ENCODE assay signal across 8 cellular contexts in genomic region chr10:132540456-132540855, GRCh38. TPM values are rescaled to one million over a fixed set of nuclear protein-coding genes. Genes with fewer than 3 reads are reported as not detected.
DNase-seq lines count a peak whose midpoint lies in the region; ATAC-seq and TF ChIP-seq lines count a peak whose summit lies in the region.

No MANE protein-coding gene starts in this region.

- ATAC-seq in RWPE2 (ENCODE audit: low read depth), result no peak

- peaks cover 3% of the 10 kb centered on the region for H3K36me3 Mint-ChIP-seq in endodermal cell (ENCODE audit: low read depth)
- peaks cover 32% of the 10 kb centered on the region for H3K36me3 Mint-ChIP-seq in Calu3 (ENCODE audit: insufficient read depth, unreplicated experiment)

- H3K9ac ChIP-seq in fibroblast of lung (ENCODE audit: insufficient read depth, low read length), result peak overlapping the region; percentile 16
- no peak overlapping the region for H3K9ac ChIP-seq in endodermal cell (ENCODE audit: extremely low read depth, low read length, poor library complexity, severe bottlenecking)

- TF ChIP-seq CTCF in RWPE2 (IDR thresholded peaks at IDR 0.05; ENCODE audit: poor library complexity, severe bottlenecking), result no peak
- TF ChIP-seq CTCF in fibroblast of lung (conservative IDR thresholded peaks at IDR 0.05 in 1 of 2, IDR thresholded peaks at IDR 0.05 in 1 of 2; ENCODE audit: low read depth in 1 of 2, low read length in 2 of 2), result peak; percentile 47 to 50
- TF ChIP-seq CTCF in prostate gland (IDR thresholded peaks at IDR 0.05), result no peak
- TF ChIP-seq CTCF in endodermal cell (conservative IDR thresholded peaks at IDR 0.05), result no peak
- TF ChIP-seq CTCF in Calu3 (IDR thresholded peaks at IDR 0.05; ENCODE audit: unreplicated experiment), result no peak

- H4K20me1 ChIP-seq in fibroblast of lung (ENCODE audit: control insufficient read depth, extremely low read depth, insufficient read depth, low read length), result no peaks in the 10 kb centered on the region

- CTCF ChIA-PET in Calu3 (lab: Charles Lee), result no interaction called here

- H3K4me3 ChIP-seq in RWPE2 (ENCODE audit: severe bottlenecking) (no peak overlapping the region), fibroblast of lung (replicated peaks in 1 of 4; ENCODE audit: control extremely low read depth in 1 of 4, insufficient read depth in 1 of 4, low read depth in 3 of 4, low read length in 4 of 4) (peak overlapping the region; percentile 35 to 91 (median 48)), prostate gland (no peak overlapping the region), endodermal cell (ENCODE audit: low read length) (no peak overlapping the region)

- no TSS peak for BruUV-seq in Calu3 (replicated peaks; lab: Mats Ljungman, UMichigan)

- WGBS in prostate gland, result 27% methylated on average over 12 of the region's 12 CpGs
- 54 to 75% methylated on average over 10 to 12 of the region's 12 CpGs for WGBS in endodermal cell (ENCODE audit: insufficient coverage in 1 of 2, insufficient read length in 1 of 2), 2 experiments

- no peaks in the 10 kb centered on the region for H3K4me1 ChIP-seq in RWPE2 (ENCODE audit: insufficient read depth, poor library complexity, severe bottlenecking)
- peaks cover 14% of the 10 kb centered on the region for H3K4me1 ChIP-seq in fibroblast of lung (ENCODE audit: control insufficient read depth, extremely low read depth, insufficient read depth, low read length)
- H3K4me1 ChIP-seq in prostate gland (replicated peaks), result peaks cover 13% of the 10 kb centered on the region
- peaks cover 2% of the 10 kb centered on the region for H3K4me1 ChIP-seq in endodermal cell (ENCODE audit: control insufficient read depth, insufficient read depth, low read length)

- TF ChIP-seq POLR2A in prostate gland (IDR thresholded peaks at IDR 0.05), result no peak

- peak overlapping the region; percentile 98 for H3K4me2 ChIP-seq in fibroblast of lung (ENCODE audit: extremely low read depth, insufficient read depth, low read length)

- H3K9me3 Mint-ChIP-seq in endodermal cell (no peaks in the 10 kb centered on the region), Calu3 (ENCODE audit: low read depth, unreplicated experiment) (no peaks in the 10 kb centered on the region)

- H3K27me3 Mint-ChIP-seq in endodermal cell (ENCODE audit: insufficient read depth) (peaks cover 3% of the 10 kb centered on the region), Calu3 (ENCODE audit: unreplicated experiment) (no peaks in the 10 kb centered on the region)

- no peaks in the 10 kb centered on the region for H3K36me3 ChIP-seq in RWPE2 (ENCODE audit: low read depth)
- no peaks in the 10 kb centered on the region for H3K36me3 ChIP-seq in fibroblast of lung (ENCODE audit: control insufficient read depth, insufficient read depth, low read length)
- no peaks in the 10 kb centered on the region for H3K36me3 ChIP-seq in prostate gland
- no peaks in the 10 kb centered on the region for H3K36me3 ChIP-seq in endodermal cell (ENCODE audit: control insufficient read depth, insufficient read depth, low read length)

- no peak overlapping the region for H3K27ac ChIP-seq in RWPE2 (ENCODE audit: poor library complexity, severe bottlenecking)
- peak overlapping the region; percentile 61 for H3K27ac ChIP-seq in fibroblast of lung (ENCODE audit: insufficient read depth, low read length)
- H3K27ac ChIP-seq in prostate gland, result peak overlapping the region; percentile 81 to 86
- H3K27ac ChIP-seq in endodermal cell (ENCODE audit: low read depth, low read length), result no peak overlapping the region

- H2AFZ ChIP-seq in fibroblast of lung (ENCODE audit: low read length), result no peak overlapping the region

- H3K27ac Mint-ChIP-seq in endodermal cell, result no peak overlapping the region
- H3K27ac Mint-ChIP-seq in Calu3 (ENCODE audit: unreplicated experiment), result no peak overlapping the region

- H3K9me3 ChIP-seq in RWPE2 (ENCODE audit: severe bottlenecking) (no peaks in the 10 kb centered on the region), fibroblast of lung (ENCODE audit: control insufficient read depth, insufficient read depth, low read depth, low read length) (no peaks in the 10 kb centered on the region), prostate gland (no peaks in the 10 kb centered on the region), endodermal cell (ENCODE audit: control insufficient read depth, low read length) (no peaks in the 10 kb centered on the region)

- H3K79me2 ChIP-seq in fibroblast of lung (ENCODE audit: control insufficient read depth, insufficient read depth, low read length), result peaks cover 66% of the 10 kb centered on the region

- H3K27me3 ChIP-seq in RWPE2 (ENCODE audit: insufficient read depth, poor library complexity, severe bottlenecking), result no peaks in the 10 kb centered on the region
- H3K27me3 ChIP-seq in fibroblast of lung (ENCODE audit: control insufficient read depth, insufficient read depth, low read length), result no peaks in the 10 kb centered on the region
- H3K27me3 ChIP-seq in prostate gland (replicated peaks; ENCODE audit: insufficient read depth), result no peaks in the 10 kb centered on the region
- H3K27me3 ChIP-seq in endodermal cell (ENCODE audit: control insufficient read depth, insufficient read depth, low read length, poor library complexity, severe bottlenecking), result no peaks in the 10 kb centered on the region

- intact Hi-C loops in prostate gland (cut with DNase I) (loop anchor here (2.0 to 5.0 kb wide), 2 partner anchors 37 to 92 kb away; no protein-coding TSS in a partner anchor), Calu3 (cut with micrococcal nuclease; ENCODE audit: unreplicated experiment) (no loop called here)

- DNase-seq in ELR (ENCODE audit: low read depth) (peak; percentile 68), RWPE2 (ENCODE audit: low spot score) (peak; percentile 41), fibroblast of lung (ENCODE audit: low read depth in 2 of 2) (peak; percentile 40 to 57), prostate gland (ENCODE audit: low spot score) (peak; percentile 36), mesenteric fat pad (ENCODE audit: low spot score) (no peak), cerebellar nuclear complex (lab: John Stamatoyannopoulos, UW) (no peak), endodermal cell (no peak), Calu3 (no peak)

- H3K4me3 Mint-ChIP-seq in endodermal cell (no peak overlapping the region), Calu3 (ENCODE audit: low read depth, unreplicated experiment) (no peak overlapping the region)

- peaks cover 41% of the 10 kb centered on the region for H3K4me1 Mint-ChIP-seq in endodermal cell
- peaks cover 7% of the 10 kb centered on the region for H3K4me1 Mint-ChIP-seq in Calu3 (ENCODE audit: low read depth, unreplicated experiment)

RNA-seq across cellular contexts. Expression of gene INPP5A, which starts 2.9 kb away (rescaled TPM):
- total RNA-seq in fibroblast of lung (21.1 and 24.6 TPM in 2 replicates), prostate gland (10 to 100 TPM; 49.5 to 83.3 TPM), mesenteric fat pad (30.5 TPM), endodermal cell (10 to 100 TPM; 20.7 to 26.7 TPM), Calu3 (2022) (16.5 and 16.6 TPM in 2 replicates)
- polyA plus RNA-seq in fibroblast of lung, result 36.3 and 39.9 TPM in 2 replicates
- 28.9 and 30.0 TPM in 2 replicates for polyA plus RNA-seq in fibroblast of lung (2012)
- polyA minus RNA-seq in fibroblast of lung (ENCODE audit: low replicate concordance), result 25.3 and 34.8 TPM in 2 replicates
- 21.7 TPM for polyA plus RNA-seq in endodermal cell (2013, experiment 1 of 2)
- 20.9 TPM for polyA plus RNA-seq in endodermal cell (2013, experiment 2 of 2)

Comparison
In these comparisons a context has a peak if more than half of its experiments do, and no peak if none do; other contexts are left out.
1. DNase-seq: peak in ELR (single experiment), RWPE2 (single experiment), fibroblast of lung (2 of 2) and prostate gland (single experiment); none in mesenteric fat pad (single experiment), cerebellar nuclear complex (0 of 2), endodermal cell (single experiment) and Calu3 (single experiment).
2. H3K27ac ChIP-seq: peak in fibroblast of lung (single experiment) and prostate gland (2 of 2); none in RWPE2 (single experiment) and endodermal cell (single experiment).
3. H3K4me3 ChIP-seq: peak in fibroblast of lung (4 of 4); none in RWPE2 (single experiment), prostate gland (0 of 2) and endodermal cell (single experiment).
4. CTCF ChIP-seq: peak in fibroblast of lung (2 of 2); none in RWPE2 (single experiment), prostate gland (0 of 4), endodermal cell (single experiment) and Calu3 (single experiment).